ENCODE assay signal across 29 cellular contexts in the genomic region with DNA sequence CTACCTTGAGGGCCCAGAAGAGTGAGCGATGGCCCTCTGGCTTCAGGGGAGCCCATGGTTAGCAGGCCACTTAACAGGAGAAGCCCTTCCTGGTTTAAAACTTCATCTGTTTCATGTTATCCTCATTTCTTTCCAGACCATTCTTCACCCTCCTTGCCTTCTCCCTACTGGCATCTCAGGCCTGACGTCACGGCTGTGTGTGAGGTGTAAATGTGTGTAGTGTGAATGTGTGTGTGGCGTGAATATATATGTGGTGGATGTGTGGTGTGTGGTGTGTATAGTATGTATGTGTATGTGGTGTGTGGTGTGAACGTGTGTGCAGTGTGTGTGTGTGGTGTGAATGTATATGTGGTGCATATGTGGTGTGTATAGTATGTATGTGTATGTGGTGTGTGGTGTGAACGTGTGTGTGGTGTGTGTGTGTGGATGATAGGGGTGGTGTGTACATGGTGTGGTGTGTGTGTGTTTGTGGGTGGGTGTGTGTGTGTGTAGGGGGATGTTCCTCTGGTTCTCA.
"Had no signal": no experiment of that assay in that cellular context is flagged by ENCODE, and none has a peak within 500 bp of the region (broad histone marks: within the 10 kb centered on the region; RNA-seq: fewer than 3 reads in every experiment).

No MANE protein-coding gene starts in this region.

- H2AFZ ChIP-seq: hepatocyte had no signal

- H3K4me1 Mint-ChIP-seq: mesothelial cell of epicardium, naive B cell, neural crest cell had no signal

- H3K4me2 ChIP-seq: hepatocyte had no signal

- H3K9me3 ChIP-seq: esophagus muscularis mucosa, mucosa of descending colon, prostate gland, stomach, thyroid gland had no signal

- DNase-seq: dermis blood vessel endothelial cell; effector memory CD4-positive, alpha-beta T cell; foreskin keratinocyte; heart left ventricle; kidney; mesenchymal stem cell; mucosa of descending colon; naive B cell; nucleus accumbens; right cardiac atrium; small intestine; stimulated activated CD4-positive, alpha-beta T cell treated with anti-CD3 and anti-CD28 coated beads, Interleukin-15, amount 100 ng/mL, for 24 hours; stimulated activated CD4-positive, alpha-beta T cell treated with anti-CD3 and anti-CD28 coated beads, Interleukin-2, amount 100 ng/mL, for 48 hours; stimulated activated naive B cell treated with anti-CD40 and anti-IgM and Interleukin-4, amounts not matched to agents 10 μg/mL and 1 μg/mL and 100 μg/mL, for 72 hours; stomach; thyroid gland; trophoblast cell; uterus had no signal

- H3K4me1 ChIP-seq: esophagus muscularis mucosa, foreskin keratinocyte, gastroesophageal sphincter, prostate gland, stomach, thyroid gland, uterus had no signal

- H3K27ac ChIP-seq: coronary artery, esophagus muscularis mucosa, foreskin keratinocyte, gastroesophageal sphincter, heart left ventricle, hepatocyte, prostate gland, stomach, thyroid gland, uterus had no signal

- H3K4me3 ChIP-seq: coronary artery, esophagus muscularis mucosa, gastroesophageal sphincter, heart left ventricle, hepatocyte, lung, mucosa of descending colon, prostate gland, stomach, thyroid gland, uterus had no signal

- H3K36me3 ChIP-seq: esophagus muscularis mucosa, gastroesophageal sphincter, heart left ventricle, prostate gland, stomach, thyroid gland, uterus had no signal

- H3K27me3 ChIP-seq: esophagus muscularis mucosa, foreskin keratinocyte, gastroesophageal sphincter, heart left ventricle, hepatocyte, stomach, thyroid gland, uterus had no signal

- ATAC-seq: foreskin keratinocyte; gastroesophageal sphincter; heart left ventricle; left lobe of liver; mucosa of descending colon; natural killer cell treated with Interleukin-12 subunit alpha and Interleukin-12 subunit beta and Interleukin-15 and Interleukin-18, amount 100 ng/mL, for 72 hours; right cardiac atrium; stimulated activated naive B cell treated with anti-CD40 and anti-IgM and Interleukin-4, amounts not matched to agents 10 μg/mL and 1 μg/mL and 100 μg/mL, for 72 hours had no signal

- H3K9me3 Mint-ChIP-seq: natural killer cell treated with Interleukin-12 subunit alpha and Interleukin-12 subunit beta and Interleukin-15 and Interleukin-18, amount 100 ng/mL, for 72 hours had no signal

- H3K27ac Mint-ChIP-seq: mesothelial cell of epicardium; naive B cell; natural killer cell treated with Interleukin-12 subunit alpha and Interleukin-12 subunit beta and Interleukin-15 and Interleukin-18, amount 100 ng/mL, for 72 hours; stimulated activated naive B cell treated with anti-CD40 and anti-IgM and Interleukin-4, amounts not matched to agents 10 μg/mL and 1 μg/mL and 100 μg/mL, for 72 hours had no signal

- H3K36me3 Mint-ChIP-seq: mesothelial cell of epicardium; natural killer cell treated with Interleukin-12 subunit alpha and Interleukin-12 subunit beta and Interleukin-15 and Interleukin-18, amount 100 ng/mL, for 72 hours; stimulated activated naive B cell treated with anti-CD40 and anti-IgM and Interleukin-4, amounts not matched to agents 10 μg/mL and 1 μg/mL and 100 μg/mL, for 72 hours had no signal

- FAIRE-seq: endothelial cell of umbilical vein, kidney, small intestine had no signal

- H3K4me3 Mint-ChIP-seq: mesothelial cell of epicardium; naive B cell; natural killer cell treated with Interleukin-12 subunit alpha and Interleukin-12 subunit beta and Interleukin-15 and Interleukin-18, amount 100 ng/mL, for 72 hours; neural crest cell; stimulated activated naive B cell treated with anti-CD40 and anti-IgM and Interleukin-4, amounts not matched to agents 10 μg/mL and 1 μg/mL and 100 μg/mL, for 72 hours had no signal
